In the genomic region with DNA sequence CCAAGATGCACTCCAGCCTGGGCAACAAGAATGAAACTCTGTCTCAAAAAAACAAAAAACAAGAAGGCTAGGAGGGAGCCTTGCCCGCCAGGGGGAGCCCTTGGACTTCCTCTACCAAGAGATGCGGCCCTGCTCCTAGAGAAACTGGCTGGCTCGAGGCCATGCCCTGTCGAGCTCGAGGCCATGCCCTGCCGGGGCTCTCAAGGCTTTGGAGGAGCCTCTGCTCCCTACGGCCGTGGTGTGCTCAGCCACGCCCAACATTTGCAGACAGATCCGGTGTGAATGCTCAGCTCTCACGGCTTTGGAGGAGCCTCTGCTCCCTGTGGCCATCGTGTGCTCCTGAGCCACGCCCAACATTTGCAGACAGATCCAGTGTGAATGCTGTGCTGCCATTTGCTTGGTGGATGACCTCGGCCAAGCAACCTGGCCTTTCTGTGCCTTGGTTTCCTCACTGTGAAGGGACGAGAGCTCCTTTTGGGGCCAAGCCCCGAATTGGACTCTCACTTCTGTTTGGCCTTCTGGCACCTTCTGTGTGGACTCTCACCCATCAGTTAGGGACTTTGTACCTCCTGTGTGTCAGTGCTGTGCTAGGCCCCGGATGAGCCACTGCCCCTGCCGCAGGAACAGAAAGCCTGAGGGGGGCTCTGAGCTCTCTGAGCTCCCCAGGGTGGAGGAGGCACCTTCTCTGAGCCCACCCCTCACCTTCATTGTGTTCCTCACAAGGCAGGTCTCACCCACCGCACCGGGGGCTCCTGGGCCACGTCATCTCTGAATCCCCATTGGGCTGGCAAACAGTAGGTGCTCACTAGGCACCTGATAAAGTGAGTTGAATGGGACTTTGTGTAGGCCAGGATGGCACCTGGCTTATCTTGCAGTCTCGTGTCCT, we compare ENCODE assay signal across 8 cellular contexts. TPM values are rescaled to one million over a fixed set of nuclear protein-coding genes. Genes with fewer than 3 reads are reported as not detected.
A peak's percentile ranks its signal among the peaks of the same experiment; 100 is the strongest.
DNase-seq lines count a peak whose midpoint lies in the region; ATAC-seq, FAIRE-seq and TF ChIP-seq lines count a peak whose summit lies in the region.

No MANE protein-coding gene starts in this region.

- TF ChIP-seq CTCF in pancreas (IDR thresholded peaks at IDR 0.05) (peak; percentile 69 to 83 (median 80)), thoracic aorta (IDR thresholded peaks at IDR 0.05) (peak; percentile 87)

- intact Hi-C loops in pancreas (cut with DNase I): loop anchor here in 2 of 3 donors (5.0 to 10.0 kb wide), 3 partner anchors 40 to 190 kb away; no protein-coding TSS in a partner anchor

- 33 to 34% methylated on average over 22 of the region's 22 CpGs for WGBS in pancreas, 2 donors

- H3K4me3 ChIP-seq in pancreas (no peak overlapping the region), thoracic aorta (peak overlapping the region; percentile 49)

- H3K4me1 ChIP-seq in pancreas: no peaks in the 10 kb centered on the region
- peaks cover 3 to 6% of the 10 kb centered on the region in 2 donors for H3K4me1 ChIP-seq in thoracic aorta (ENCODE audit: control insufficient read depth in 1 of 2, low read depth in 2 of 2)

- no peak overlapping the region for H3K27ac ChIP-seq in pancreas
- peak overlapping the region in 1 of 2 donors; percentile 3 for H3K27ac ChIP-seq in thoracic aorta

- ATAC-seq in pancreas: peak; percentile 94 to 98 (median 96)
- peak; percentile 62 for ATAC-seq in thoracic aorta (ENCODE audit: insufficient number of reproducible peaks, low FRiP score, low read depth)
- no peak for ATAC-seq in GM19452 (IDR thresholded peaks at IDR 0.05; ENCODE audit: unreplicated experiment)

- no peaks in the 10 kb centered on the region for H3K27me3 ChIP-seq in pancreas
- H3K27me3 ChIP-seq in thoracic aorta (replicated peaks; ENCODE audit: insufficient read depth): no peaks in the 10 kb centered on the region

- H3K36me3 ChIP-seq in pancreas (peaks cover 0 to 17% (median 4%) of the 10 kb centered on the region in 3 donors), thoracic aorta (peaks cover 18% of the 10 kb centered on the region)

- peak; percentile 80 for DNase-seq in GM04504 (ENCODE audit: low read depth)
- peak; percentile 86 for DNase-seq in NCI-H1092 treated with DMSO at 0.1 percent for 48 hours (lab: John Stamatoyannopoulos, UW)
- peak; percentile 70 for DNase-seq in SKM-1 (lab: John Stamatoyannopoulos, UW; ENCODE audit: unreplicated experiment)
- DNase-seq in activated naive CD4-positive, alpha-beta T cell treated with anti-CD3 and anti-CD28 coated beads, Interleukin-2, amount 50 U/mL, for 16 hours: peak; percentile 94
- DNase-seq in glomerular visceral epithelial cell (ENCODE audit: extremely low spot score): peak; percentile 89
- DNase-seq in pancreas: peak; percentile 94 to 100 (median 98)
- DNase-seq in thoracic aorta (ENCODE audit: low spot score): peak; percentile 88

- H3K9me3 ChIP-seq in pancreas: no peaks in the 10 kb centered on the region
- no peaks in the 10 kb centered on the region for H3K9me3 ChIP-seq in thoracic aorta

- FAIRE-seq in pancreas (lab: Jason Lieb, UNC): no peak

RNA-seq across cellular contexts. Expression of a gene that starts 14.1 kb away (rescaled TPM):
- total RNA-seq in pancreas: 10 to 100 TPM; 12.4 to 19.9 (median 16.6) TPM
- polyA plus RNA-seq in pancreas: 10 to 100 TPM; 19.0 to 20.3 TPM
- total RNA-seq in thoracic aorta: 10 to 100 TPM; 37.9 to 63.0 TPM

RNA-seq across cellular contexts. Expression of a gene that starts 44.6 kb away (rescaled TPM):
- total RNA-seq in pancreas: 10 to 100 TPM; 21.7 to 30.8 (median 23.2) TPM
- 10 to 100 TPM; 12.8 to 19.3 TPM for polyA plus RNA-seq in pancreas
- total RNA-seq in thoracic aorta: 10 to 100 TPM; 20.7 to 29.8 TPM

RNA-seq across cellular contexts. Expression of a gene that starts 54.7 kb away (rescaled TPM):
- total RNA-seq in pancreas (10 to 100 TPM; 27.4 to 50.6 (median 31.3) TPM), thoracic aorta (10 to 100 TPM; 67.2 to 99.1 TPM)
- 10 to 100 TPM; 43.7 to 62.8 TPM for polyA plus RNA-seq in pancreas
